Comparison of ENCODE assay signal across 5 cellular contexts in genomic region chr22:11270981-11271380, GRCh38.
DNase-seq lines count a peak whose midpoint lies in the region; FAIRE-seq and TF ChIP-seq lines count a peak whose summit lies in the region.
"Not testable (repeated sequence)": the region's sequence is repeated elsewhere in the genome, so short reads cannot be mapped to it uniquely, and the experiment has no call there.

No MANE protein-coding gene starts in this region.

- not testable (repeated sequence) for H3K4me1 ChIP-seq in kidney (ENCODE audit: control insufficient read depth in 1 of 2, insufficient read depth in 1 of 2, low read depth in 1 of 2, low read length in 2 of 2); sigmoid colon; tibial artery

- not testable (repeated sequence) for TF ChIP-seq EP300 in sigmoid colon (IDR thresholded peaks at IDR 0.05)

- TF ChIP-seq CTCF in kidney (IDR thresholded peaks at IDR 0.05; ENCODE audit: borderline replicate concordance, extremely low read depth, insufficient read depth); osteocyte (IDR thresholded peaks at IDR 0.05); sigmoid colon (IDR thresholded peaks at IDR 0.05); tibial artery (IDR thresholded peaks at IDR 0.05): not testable (repeated sequence)

- TF ChIP-seq POLR2A in sigmoid colon (IDR thresholded peaks at IDR 0.05): not testable (repeated sequence)

- not testable (repeated sequence) for H3K36me3 Mint-ChIP-seq in osteocyte (ENCODE audit: unreplicated experiment)

- peak; percentile 73 for DNase-seq in cardiac septum (ENCODE audit: low spot score)
- DNase-seq in kidney: peak; percentile 43
- DNase-seq in osteocyte (ENCODE audit: extremely low spot score, unreplicated experiment): peak; percentile 81
- DNase-seq in sigmoid colon: peak; percentile 53
- peak; percentile 19 to 34 for DNase-seq in tibial artery

- H3K9me3 Mint-ChIP-seq in osteocyte (ENCODE audit: unreplicated experiment): not testable (repeated sequence)

- H3K27me3 ChIP-seq in sigmoid colon, tibial artery: not testable (repeated sequence)

- not testable (repeated sequence) for H3K4me3 ChIP-seq in kidney (ENCODE audit: low read length in 2 of 2); sigmoid colon; tibial artery

- not testable (repeated sequence) for FAIRE-seq in kidney (lab: Jason Lieb, UNC)

- H3K9me3 ChIP-seq in kidney (ENCODE audit: control insufficient read depth in 1 of 2, low read length in 2 of 2); sigmoid colon; tibial artery: not testable (repeated sequence)

- H3K9ac ChIP-seq in kidney (ENCODE audit: low read length in 2 of 2): not testable (repeated sequence)

- not testable (repeated sequence) for H3K27ac ChIP-seq in kidney (ENCODE audit: low read depth in 2 of 2, low read length in 2 of 2); sigmoid colon; tibial artery

- not testable (repeated sequence) for H3K36me3 ChIP-seq in kidney (ENCODE audit: control insufficient read depth in 1 of 2, insufficient read depth in 2 of 2, low read length in 2 of 2); sigmoid colon; tibial artery

- H3K4me3 Mint-ChIP-seq in osteocyte (ENCODE audit: unreplicated experiment): not testable (repeated sequence)

- not testable (repeated sequence) for H3K4me1 Mint-ChIP-seq in osteocyte (ENCODE audit: unreplicated experiment)

- H3K27me3 Mint-ChIP-seq in osteocyte (ENCODE audit: unreplicated experiment): not testable (repeated sequence)

- WGBS in sigmoid colon, 2 donors: 82 to 83% methylated on average over 7 of the region's 8 CpGs

- intact Hi-C loops in cardiac septum (cut with DNase I); kidney (cut with DNase I); sigmoid colon (cut with DNase I); tibial artery (cut with DNase I; ENCODE audit: low total_unique reads): not testable (repeated sequence)

- not testable (repeated sequence) for H3K27ac Mint-ChIP-seq in osteocyte (ENCODE audit: unreplicated experiment)

Comparison
In these comparisons a context has a peak if more than half of its experiments do, and no peak if none do; other contexts are left out.
1. DNase-seq: peak in every context shown above with its lines; median percentile 81 in osteocyte; 73 in cardiac septum; 53 in sigmoid colon; 43 in kidney; 26 in tibial artery.